Comparison of ENCODE assay signal across 25 cellular contexts in the genomic region with DNA sequence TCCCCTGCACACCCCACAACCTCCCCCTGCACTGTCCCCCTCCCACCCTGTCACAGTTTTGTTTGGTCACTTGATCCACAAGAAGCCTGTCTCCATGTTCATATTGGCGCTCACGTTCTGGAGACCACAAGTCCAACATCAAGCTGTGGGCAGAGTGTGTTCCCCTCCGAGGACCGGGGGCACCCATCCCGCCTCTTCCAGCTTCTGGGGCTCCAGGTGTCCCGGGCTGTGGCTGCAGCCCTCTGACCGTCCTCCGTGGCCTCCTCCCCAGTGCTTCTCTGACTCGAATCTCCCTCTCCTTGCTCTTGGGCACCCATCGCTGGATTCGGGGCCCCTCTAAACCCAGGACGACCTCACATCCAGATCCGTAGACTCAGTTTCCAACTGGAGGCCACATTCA. TPM values are rescaled to one million over a fixed set of nuclear protein-coding genes. Genes with fewer than 3 reads are reported as not detected.
"Had no signal": no experiment of that assay in that cellular context is flagged by ENCODE, and none has a peak within 500 bp of the region (broad histone marks: within the 10 kb centered on the region; RNA-seq: fewer than 3 reads in every experiment).

No MANE protein-coding gene starts in this region.

- H3K4me3 ChIP-seq: colonic mucosa, gastroesophageal sphincter, mucosa of descending colon, right atrium auricular region, sigmoid colon, skin epidermis, thoracic aorta, transverse colon had no signal

- H3K27me3 ChIP-seq: colonic mucosa, right atrium auricular region, sigmoid colon, transverse colon had no signal

- DNase-seq: colonic mucosa; dermis blood vessel endothelial cell; effector CD4-positive, alpha-beta T cell; glutamatergic neuron; islet precursor cell; mucosa of descending colon; naive thymus-derived CD8-positive, alpha-beta T cell; sigmoid colon; stimulated activated CD4-positive, alpha-beta T cell treated with anti-CD3 and anti-CD28 coated beads, Interleukin-2, amount 100 ng/mL, for 24 hours; stimulated activated CD4-positive, alpha-beta T cell treated with anti-CD3 and anti-CD28 coated beads, Interleukin-4, amount 100 ng/mL, for 4 hours; stimulated activated naive B cell treated with anti-CD40 and anti-IgM and Interleukin-4, amounts not matched to agents 10 μg/mL and 1 μg/mL and 100 μg/mL, for 72 hours; stimulated activated naive CD8-positive, alpha-beta T cell treated with anti-CD3 and anti-CD28 coated beads, Interleukin-15, amount 100 ng/mL, for 72 hours; transverse colon had no signal

- H3K4me1 Mint-ChIP-seq: naive thymus-derived CD8-positive, alpha-beta T cell; stimulated activated naive B cell treated with anti-CD40 and anti-IgM and Interleukin-4, amounts not matched to agents 10 μg/mL and 1 μg/mL and 100 μg/mL, for 72 hours; stimulated activated naive CD8-positive, alpha-beta T cell treated with anti-CD3 and anti-CD28 coated beads, Interleukin-15, amount 100 ng/mL, for 72 hours had no signal

- ATAC-seq: esophagus mucosa; gastroesophageal sphincter; left lobe of liver; mucosa of descending colon; naive thymus-derived CD8-positive, alpha-beta T cell; stimulated activated naive B cell treated with anti-CD40 and anti-IgM and Interleukin-4, amounts not matched to agents 10 μg/mL and 1 μg/mL and 100 μg/mL, for 72 hours had no signal

- H3K36me3 ChIP-seq: colonic mucosa, gastroesophageal sphincter, right atrium auricular region, sigmoid colon, thoracic aorta, transverse colon had no signal

- H3K27ac Mint-ChIP-seq: stimulated activated naive B cell treated with anti-CD40 and anti-IgM and Interleukin-4, amounts not matched to agents 10 μg/mL and 1 μg/mL and 100 μg/mL, for 72 hours; stimulated activated naive CD8-positive, alpha-beta T cell treated with anti-CD3 and anti-CD28 coated beads, Interleukin-15, amount 100 ng/mL, for 72 hours had no signal

- H3K4me3 Mint-ChIP-seq: naive thymus-derived CD8-positive, alpha-beta T cell; stimulated activated naive B cell treated with anti-CD40 and anti-IgM and Interleukin-4, amounts not matched to agents 10 μg/mL and 1 μg/mL and 100 μg/mL, for 72 hours; stimulated activated naive CD8-positive, alpha-beta T cell treated with anti-CD3 and anti-CD28 coated beads, Interleukin-15, amount 100 ng/mL, for 72 hours had no signal

- H3K4me1 ChIP-seq: colonic mucosa, gastroesophageal sphincter, right atrium auricular region, sigmoid colon, transverse colon had no signal

- H3K36me3 Mint-ChIP-seq: naive thymus-derived CD8-positive, alpha-beta T cell had no signal

- H3K27ac ChIP-seq: colonic mucosa, gastroesophageal sphincter, right atrium auricular region, sigmoid colon, skin epidermis, thoracic aorta, transverse colon had no signal

RNA-seq across cellular contexts. Expression of gene PLEKHG4B, which starts 49.2 kb away (rescaled TPM):
- total RNA-seq: dermis blood vessel endothelial cell; naive thymus-derived CD8-positive, alpha-beta T cell had no signal
- polyA plus RNA-seq: naive thymus-derived CD8-positive, alpha-beta T cell had no signal

RNA-seq across cellular contexts. Expression of gene LRRC14B, which starts 50.1 kb away (rescaled TPM):
- total RNA-seq: colonic mucosa; dermis blood vessel endothelial cell; esophagus mucosa; fibroblast of villous mesenchyme; gastroesophageal sphincter; left lobe of liver; lower leg skin; mucosa of descending colon; naive thymus-derived CD8-positive, alpha-beta T cell; osteocyte; subcutaneous adipose tissue; thoracic aorta; transverse colon; ureter had no signal
- polyA plus RNA-seq: neural cell, sigmoid colon had no signal
